In genomic region chr16:1688807-1689560, GRCh38 we compare ENCODE assay signal across 13 cellular contexts. TPM values are rescaled to one million over a fixed set of nuclear protein-coding genes. Genes with fewer than 3 reads are reported as not detected.
DNase-seq lines count a peak whose midpoint lies in the region; ATAC-seq and TF ChIP-seq lines count a peak whose summit lies in the region.
"Had no signal": no experiment of that assay in that cellular context is flagged by ENCODE, and none has a peak within 500 bp of the region (broad histone marks: within the 10 kb centered on the region; RNA-seq: fewer than 3 reads in every experiment).

No MANE protein-coding gene starts in this region.

- H3K4me3 ChIP-seq in Caco-2 (ENCODE audit: low read depth, low read length) (no peak overlapping the region), Panc1 (ENCODE audit: low read depth in 2 of 2, low read length in 2 of 2) (peak overlapping the region in 1 of 2 experiments; percentile 12; a peak in 1 of 4 replicates), epithelial cell of esophagus (ENCODE audit: low read length) (no peak overlapping the region)

- peaks cover 3% of the 10 kb centered on the region for H3K36me3 ChIP-seq in Caco-2 (ENCODE audit: control insufficient read depth, insufficient read depth, low read length)
- H3K36me3 ChIP-seq in Panc1 (ENCODE audit: control insufficient read depth, insufficient read depth, low read length), result peaks cover 10% of the 10 kb centered on the region; the same call in 1 of the 2 replicates

- CTCF ChIA-PET in Caco-2 (lab: Charles Lee) (interaction anchor here (1.0 to 1.3 kb wide), 3 partner anchors 11 to 34 kb away, joined by 3 to 12 read pairs (median 5); partner anchors contain the start of genes JPT2 and MAPK8IP3), Panc1 (lab: Charles Lee) (no interaction called here)

- H3K27ac Mint-ChIP-seq in Caco-2 (ENCODE audit: unreplicated experiment), result peak overlapping the region; percentile 97

- no peak for TF ChIP-seq CTCF in Caco-2 (IDR thresholded peaks at IDR 0.05; ENCODE audit: insufficient read depth in 1 of 2, low read depth in 1 of 2, low read length in 1 of 2, severe bottlenecking in 1 of 2, unreplicated experiment in 1 of 2)
- TF ChIP-seq CTCF in Panc1 (IDR thresholded peaks at IDR 0.05), result no peak
- no peak for TF ChIP-seq CTCF in epithelial cell of esophagus (IDR thresholded peaks at IDR 0.05; ENCODE audit: insufficient read depth, low read depth, low read length, missing control alignments)

- BruUV-seq in Caco-2 (replicated peaks; lab: Mats Ljungman, UMichigan) (TSS peak; percentile 99), Panc1 (replicated peaks; lab: Mats Ljungman, UMichigan) (no TSS peak)

- H3K4me3 Mint-ChIP-seq in Caco-2 (ENCODE audit: unreplicated experiment), result peak overlapping the region; percentile 72

- H3K4me1 ChIP-seq in Caco-2 (peaks cover 29% of the 10 kb centered on the region), Panc1 (ENCODE audit: control insufficient read depth, insufficient read depth, low read length) (peaks cover 64% of the 10 kb centered on the region)

- no peaks in the 10 kb centered on the region for H3K9me3 Mint-ChIP-seq in Caco-2 (ENCODE audit: unreplicated experiment)

- POLR2A ChIA-PET in Caco-2 (lab: Charles Lee), result interaction anchor here (0.7 to 1.0 kb wide), 3 partner anchors 11 to 18 kb away, joined by 3 to 6 read pairs (median 4); partner anchors contain the start of gene JPT2
- POLR2A ChIA-PET in Panc1 (lab: Charles Lee), result no interaction called here

- DNase-seq in Caco-2, result peak; percentile 85 to 89
- peak; percentile 89 for DNase-seq in Panc1 (ENCODE audit: low read depth, low spot score)
- peak; percentile 95 for DNase-seq in epithelial cell of esophagus (ENCODE audit: low read depth)
- peak; percentile 37 to 84 for DNase-seq in lung microvascular endothelial cell (ENCODE audit: low read depth in 2 of 2)
- DNase-seq in NCI-H82 treated with DMSO at 0.1 percent for 48 hours (lab: John Stamatoyannopoulos, UW; ENCODE audit: unreplicated experiment), result no peak
- DNase-seq in activated naive CD4-positive, alpha-beta T cell (lab: John Stamatoyannopoulos, UW), result no peak
- DNase-seq: activated T-cell treated with anti-CD3 and anti-CD28 coated beads, Interleukin-2, amount 50 U/mL, for 48 hours; HCEC 1CT; NCI-H1048; stimulated activated CD4-positive, alpha-beta T cell treated with anti-CD3 and anti-CD28 coated beads, Interleukin-4, amount 100 ng/mL, for 1 hour had no signal

- peaks cover 26% of the 10 kb centered on the region for H3K4me1 Mint-ChIP-seq in Caco-2 (ENCODE audit: low read depth, unreplicated experiment)

- intact Hi-C loops in Caco-2 (cut with micrococcal nuclease; ENCODE audit: unreplicated experiment) (loop anchor here (1.0 to 2.0 kb wide), 2 partner anchors 11 to 16 kb away; partner anchors contain the start of gene JPT2), Panc1 (cut with micrococcal nuclease; ENCODE audit: unreplicated experiment) (no loop called here)

- peak overlapping the region; percentile 94 for H3K27ac ChIP-seq in Panc1 (ENCODE audit: low read length)
- H3K27ac ChIP-seq: neutrophil had no signal

- H3K9me3 ChIP-seq in Caco-2 (no peaks in the 10 kb centered on the region), Panc1 (ENCODE audit: control insufficient read depth, insufficient read depth, low read depth, low read length) (no peaks in the 10 kb centered on the region)
- H3K9me3 ChIP-seq: neutrophil had no signal

- peaks cover 95% of the 10 kb centered on the region for H3K36me3 Mint-ChIP-seq in Caco-2 (ENCODE audit: insufficient read depth, unreplicated experiment)

- H3K27me3 Mint-ChIP-seq in Caco-2 (ENCODE audit: insufficient read depth, unreplicated experiment), result no peaks in the 10 kb centered on the region

- H3K27me3 ChIP-seq in Caco-2 (replicated peaks; ENCODE audit: control insufficient read depth, insufficient read depth, low read length), result no peaks in the 10 kb centered on the region
- no peaks in the 10 kb centered on the region for H3K27me3 ChIP-seq in Panc1 (ENCODE audit: control insufficient read depth, insufficient read depth, low read length)
- H3K27me3 ChIP-seq: neutrophil had no signal

- in situ Hi-C loops in Panc1 (cut with HindIII; ENCODE audit: low pct_unique_long_range_greater_than_20kb, low sequenced_read_pairs), result no loop called here

- ATAC-seq in Panc1 (peak; percentile 88), GM18511 (IDR thresholded peaks at IDR 0.05; ENCODE audit: unreplicated experiment) (no peak), GM18867 (IDR thresholded peaks at IDR 0.05; ENCODE audit: unreplicated experiment) (no peak)

RNA-seq across cellular contexts. Expression of gene JPT2, which starts 10.9 kb away (rescaled TPM):
- total RNA-seq in Caco-2 (2022), result 170 and 178 TPM in 2 replicates
- total RNA-seq in Panc1 (2021; ENCODE audit: unreplicated experiment), result 200 TPM
- 144 TPM for polyA plus RNA-seq in Panc1 (2012; ENCODE audit: insufficient read length)
- total RNA-seq in lung microvascular endothelial cell, result 33.1 and 48.4 TPM in 2 replicates

RNA-seq across cellular contexts. Expression of gene MAPK8IP3, which starts 17.0 kb away (rescaled TPM):
- total RNA-seq in Caco-2 (2022), result 60.5 and 74.9 TPM in 2 replicates
- total RNA-seq in Panc1 (2021; ENCODE audit: unreplicated experiment), result 108 TPM
- polyA plus RNA-seq in Panc1 (2012; ENCODE audit: insufficient read length), result 113 TPM
- 12.4 and 22.0 TPM in 2 replicates for total RNA-seq in lung microvascular endothelial cell

Comparison
In these comparisons a context has a peak if more than half of its experiments do, and no peak if none do; other contexts are left out.
1. DNase-seq: peak in Caco-2 (2 of 2), Panc1 (single experiment), epithelial cell of esophagus (single experiment) and lung microvascular endothelial cell (2 of 2); none in NCI-H82 treated with DMSO at 0.1 percent for 48 hours (single experiment) and activated naive CD4-positive, alpha-beta T cell (0 of 4).